13 cellular contexts compared by ENCODE assay signal in the genomic region with DNA sequence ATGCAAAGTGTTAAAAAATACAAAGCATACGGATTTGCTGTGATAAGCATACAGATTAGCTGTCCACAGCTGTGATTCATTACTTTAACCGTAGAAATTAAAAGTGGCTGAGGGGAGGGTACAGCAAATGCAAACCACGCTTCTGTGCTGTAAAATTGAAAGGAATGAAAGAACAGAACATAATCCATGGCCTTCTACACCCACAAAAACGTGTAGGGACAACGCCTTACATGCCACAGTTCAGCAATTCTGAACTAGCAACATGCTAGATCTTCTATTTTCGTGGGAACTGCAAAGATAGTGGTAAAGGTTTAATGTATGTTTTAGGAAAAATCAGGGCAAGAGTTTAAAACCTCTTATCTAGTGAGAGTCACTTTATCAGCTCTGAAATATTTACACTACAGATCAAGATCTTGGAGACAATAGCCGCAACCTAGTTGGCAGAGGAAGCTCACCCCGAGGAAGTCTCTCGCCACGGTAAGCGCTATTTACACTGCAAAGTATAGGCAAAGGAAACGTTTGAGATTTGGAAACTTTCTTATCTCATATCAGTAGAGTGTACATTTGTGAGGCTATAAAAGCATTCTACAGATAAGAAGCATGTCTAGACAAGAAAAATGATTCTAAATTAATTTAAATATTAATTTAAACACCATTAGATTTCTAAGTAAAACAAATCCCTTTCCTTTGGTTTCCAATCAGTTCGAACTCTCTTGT.
A peak's percentile ranks its signal among the peaks of the same experiment; 100 is the strongest.
DNase-seq lines count a peak whose midpoint lies in the region; ATAC-seq, FAIRE-seq and TF ChIP-seq lines count a peak whose summit lies in the region.
"Had no signal": no experiment of that assay in that cellular context is flagged by ENCODE, and none has a peak within 500 bp of the region (broad histone marks: within the 10 kb centered on the region; RNA-seq: fewer than 3 reads in every experiment).

No MANE protein-coding gene starts in this region.

- H3K36me3 ChIP-seq in fibroblast of lung (ENCODE audit: control insufficient read depth, insufficient read depth, low read length): no peaks in the 10 kb centered on the region

- intact Hi-C loops in activated CD4-positive, alpha-beta T cell treated with anti-CD3 and anti-CD28 coated beads for 36 hours (cut with DNase I, micrococcal nuclease): no loop called here

- no peak overlapping the region for H3K9ac ChIP-seq in fibroblast of lung (ENCODE audit: insufficient read depth, low read length)

- no peaks in the 10 kb centered on the region for H3K27me3 ChIP-seq in fibroblast of lung (ENCODE audit: control insufficient read depth, insufficient read depth, low read length)

- TF ChIP-seq CTCF in fibroblast of lung (conservative IDR thresholded peaks at IDR 0.05 in 1 of 2, IDR thresholded peaks at IDR 0.05 in 1 of 2; ENCODE audit: low read depth in 1 of 2, low read length in 2 of 2): no peak

- H3K79me2 ChIP-seq in fibroblast of lung (ENCODE audit: control insufficient read depth, insufficient read depth, low read length): no peaks in the 10 kb centered on the region

- H3K4me3 ChIP-seq in fibroblast of lung (replicated peaks in 1 of 4; ENCODE audit: control extremely low read depth in 1 of 4, insufficient read depth in 1 of 4, low read depth in 3 of 4, low read length in 4 of 4): no peak overlapping the region
- H3K4me3 ChIP-seq: skin epidermis had no signal

- H2AFZ ChIP-seq in fibroblast of lung (ENCODE audit: low read length): no peak overlapping the region

- H3K9me3 ChIP-seq in fibroblast of lung (ENCODE audit: control insufficient read depth, insufficient read depth, low read depth, low read length): no peaks in the 10 kb centered on the region

- H4K20me1 ChIP-seq in fibroblast of lung (ENCODE audit: control insufficient read depth, extremely low read depth, insufficient read depth, low read length): no peaks in the 10 kb centered on the region

- no peak overlapping the region for H3K27ac Mint-ChIP-seq in activated CD4-positive, alpha-beta T cell treated with anti-CD3 and anti-CD28 coated beads for 36 hours
- H3K27ac Mint-ChIP-seq in stimulated activated effector memory CD8-positive, alpha-beta T cell treated with anti-CD3 and anti-CD28 coated beads, Interleukin-12 subunit alpha, Interleukin-12 subunit beta, amount 100 ng/mL, for 72 hours: peak overlapping the region; percentile 69

- H3K4me1 Mint-ChIP-seq in activated CD4-positive, alpha-beta T cell treated with anti-CD3 and anti-CD28 coated beads for 36 hours: peaks cover 26% of the 10 kb centered on the region
- H3K4me1 Mint-ChIP-seq in stimulated activated effector memory CD8-positive, alpha-beta T cell treated with anti-CD3 and anti-CD28 coated beads, Interleukin-12 subunit alpha, Interleukin-12 subunit beta, amount 100 ng/mL, for 72 hours: peaks cover 7% of the 10 kb centered on the region

- no peaks in the 10 kb centered on the region for H3K27me3 Mint-ChIP-seq in activated CD4-positive, alpha-beta T cell treated with anti-CD3 and anti-CD28 coated beads for 36 hours

- peak; percentile 25 for ATAC-seq in activated CD4-positive, alpha-beta T cell treated with anti-CD3 and anti-CD28 coated beads for 36 hours
- ATAC-seq in stimulated activated effector memory CD8-positive, alpha-beta T cell treated with anti-CD3 and anti-CD28 coated beads, Interleukin-12 subunit alpha, Interleukin-12 subunit beta, amount 100 ng/mL, for 72 hours: peak; percentile 62
- no peak for ATAC-seq in GM19397 (IDR thresholded peaks at IDR 0.05; ENCODE audit: unreplicated experiment)

- H3K4me1 ChIP-seq in fibroblast of lung (ENCODE audit: control insufficient read depth, extremely low read depth, insufficient read depth, low read length): peaks cover 12% of the 10 kb centered on the region

- H3K4me3 Mint-ChIP-seq in activated CD4-positive, alpha-beta T cell treated with anti-CD3 and anti-CD28 coated beads for 36 hours: no peak overlapping the region
- H3K4me3 Mint-ChIP-seq in stimulated activated effector memory CD8-positive, alpha-beta T cell treated with anti-CD3 and anti-CD28 coated beads, Interleukin-12 subunit alpha, Interleukin-12 subunit beta, amount 100 ng/mL, for 72 hours: no peak overlapping the region

- FAIRE-seq in TTC549 (lab: Jason Lieb, UNC): peak; percentile 67

- CTCF ChIA-PET in activated CD4-positive, alpha-beta T cell treated with anti-CD3 and anti-CD28 coated beads for 36 hours (lab: Charles Lee): interaction anchor here (0.6 kb wide), 1 partner anchor 11 kb away, joined by 5 read pairs; no protein-coding TSS in a partner anchor

- POLR2A ChIA-PET in activated CD4-positive, alpha-beta T cell treated with anti-CD3 and anti-CD28 coated beads for 36 hours (lab: Charles Lee): no interaction called here

- H3K4me2 ChIP-seq in fibroblast of lung (ENCODE audit: extremely low read depth, insufficient read depth, low read length): no peak overlapping the region

- no peak overlapping the region for H3K27ac ChIP-seq in fibroblast of lung (ENCODE audit: insufficient read depth, low read length)
- H3K27ac ChIP-seq: skin epidermis had no signal

- no peak for DNase-seq in activated CD4-positive, alpha-beta T cell treated with anti-CD3 and anti-CD28 coated beads for 36 hours
- no peak for DNase-seq in activated CD4-positive, alpha-beta T cell treated with anti-CD3 and anti-CD28 coated beads for 48 hours
- peak; percentile 20 to 54 for DNase-seq in fibroblast of lung (ENCODE audit: low read depth in 2 of 2)
- no peak for DNase-seq in stimulated activated effector memory CD8-positive, alpha-beta T cell treated with anti-CD3 and anti-CD28 coated beads, Interleukin-12 subunit alpha, Interleukin-12 subunit beta, amount 100 ng/mL, for 72 hours (ENCODE audit: low spot score in 2 of 2)
- no peak for DNase-seq in 8988T
- DNase-seq in DMS114 treated with DMSO at 0.1 percent for 48 hours (lab: John Stamatoyannopoulos, UW; ENCODE audit: unreplicated experiment): no peak
- DNase-seq: activated CD4-positive, alpha-beta T cell treated with anti-CD3 and anti-CD28 coated beads for 1 hour; activated naive CD4-positive, alpha-beta T cell; hypothalamus; NCI-H2171 had no signal

- H3K9me3 Mint-ChIP-seq in activated CD4-positive, alpha-beta T cell treated with anti-CD3 and anti-CD28 coated beads for 36 hours (ENCODE audit: low read depth): no peaks in the 10 kb centered on the region
- no peaks in the 10 kb centered on the region for H3K9me3 Mint-ChIP-seq in stimulated activated effector memory CD8-positive, alpha-beta T cell treated with anti-CD3 and anti-CD28 coated beads, Interleukin-12 subunit alpha, Interleukin-12 subunit beta, amount 100 ng/mL, for 72 hours

- peaks cover 25% of the 10 kb centered on the region for H3K36me3 Mint-ChIP-seq in activated CD4-positive, alpha-beta T cell treated with anti-CD3 and anti-CD28 coated beads for 36 hours (ENCODE audit: low read depth)
- peaks cover 59% of the 10 kb centered on the region for H3K36me3 Mint-ChIP-seq in stimulated activated effector memory CD8-positive, alpha-beta T cell treated with anti-CD3 and anti-CD28 coated beads, Interleukin-12 subunit alpha, Interleukin-12 subunit beta, amount 100 ng/mL, for 72 hours

Comparison
In these comparisons a context has a peak if more than half of its experiments do, and no peak if none do; other contexts are left out.
1. DNase-seq: peak in fibroblast of lung (2 of 2); none in activated CD4-positive, alpha-beta T cell treated with anti-CD3 and anti-CD28 coated beads for 36 hours (single experiment), activated CD4-positive, alpha-beta T cell treated with anti-CD3 and anti-CD28 coated beads for 48 hours (single experiment), stimulated activated effector memory CD8-positive, alpha-beta T cell treated with anti-CD3 and anti-CD28 coated beads, Interleukin-12 subunit alpha, Interleukin-12 subunit beta, amount 100 ng/mL, for 72 hours (0 of 2), 8988T (single experiment) and DMS114 treated with DMSO at 0.1 percent for 48 hours (single experiment).